ENCODE assay signal across 12 cellular contexts in genomic region chr7:158710651-158711102, GRCh38. TPM values are rescaled to one million over a fixed set of nuclear protein-coding genes. Genes with fewer than 3 reads are reported as not detected.
DNase-seq lines count a peak whose midpoint lies in the region; ATAC-seq and TF ChIP-seq lines count a peak whose summit lies in the region.
"Had no signal": no experiment of that assay in that cellular context is flagged by ENCODE, and none has a peak within 500 bp of the region (broad histone marks: within the 10 kb centered on the region; RNA-seq: fewer than 3 reads in every experiment).

No MANE protein-coding gene starts in this region.

- peaks cover 22 to 29% of the 10 kb centered on the region in 2 donors for H3K4me1 Mint-ChIP-seq in natural killer cell

- H3K9me3 Mint-ChIP-seq in natural killer cell = no peaks in the 10 kb centered on the region

- intact Hi-C loops in natural killer cell (cut with micrococcal nuclease) = loop anchor here (5.0 kb wide), 1 partner anchor 112 kb away; no protein-coding TSS in a partner anchor

- no peaks in the 10 kb centered on the region for H3K27me3 Mint-ChIP-seq in natural killer cell (ENCODE audit: low read depth in 2 of 2)

- no peak overlapping the region for H3K4me3 ChIP-seq in Jurkat, Clone E6-1 (ENCODE audit: low read length)
- H3K4me3 ChIP-seq: adrenal gland, SJSA1, spleen, vagina had no signal

- peak overlapping the region; percentile 76 for H3K4me3 Mint-ChIP-seq in natural killer cell

- peak; percentile 23 for DNase-seq in DMS79 (lab: John Stamatoyannopoulos, UW)
- DNase-seq in DMS79 treated with DMSO at 0.1 percent for 48 hours (lab: John Stamatoyannopoulos, UW) = no peak
- peak; percentile 41 for DNase-seq in Jurkat, Clone E6-1 (ENCODE audit: low read depth, low spot score)
- DNase-seq in amniotic epithelial cell (ENCODE audit: low read depth) = peak; percentile 98
- peak; percentile 43 for DNase-seq in natural killer cell
- no peak for DNase-seq in NCI-H128 (lab: John Stamatoyannopoulos, UW; ENCODE audit: unreplicated experiment)
- no peak for DNase-seq in activated naive CD4-positive, alpha-beta T cell (lab: John Stamatoyannopoulos, UW)
- DNase-seq: spleen had no signal

- no peaks in the 10 kb centered on the region for H3K36me3 Mint-ChIP-seq in natural killer cell

- H3K27ac Mint-ChIP-seq in natural killer cell = peak overlapping the region; percentile 76 to 78

- ATAC-seq in natural killer cell = peak; percentile 68 to 89 (median 85)
- no peak for ATAC-seq in HG03469 (IDR thresholded peaks at IDR 0.05; ENCODE audit: unreplicated experiment)

- no peak for TF ChIP-seq CTCF in natural killer cell (IDR thresholded peaks at IDR 0.05)

RNA-seq across cellular contexts. Expression of gene NCAPG2, which starts 6.1 kb away (rescaled TPM):
- 97.7 TPM for polyA plus RNA-seq in Jurkat, Clone E6-1 (2012; ENCODE audit: insufficient read depth, insufficient read length)
- total RNA-seq in natural killer cell = 10 to 100 TPM in 2 of 3 donors, 1 to 10 TPM in 1; 8.8 to 14.8 (median 14.1) TPM

Comparison
In these comparisons a context has a peak if more than half of its experiments do, and no peak if none do; other contexts are left out.
1. DNase-seq: peak in DMS79 (single experiment), Jurkat, Clone E6-1 (single experiment), amniotic epithelial cell (single experiment) and natural killer cell (single experiment); none in DMS79 treated with DMSO at 0.1 percent for 48 hours (single experiment), NCI-H128 (single experiment) and activated naive CD4-positive, alpha-beta T cell (0 of 4).